34 cellular contexts compared by ENCODE assay signal in the genomic region with DNA sequence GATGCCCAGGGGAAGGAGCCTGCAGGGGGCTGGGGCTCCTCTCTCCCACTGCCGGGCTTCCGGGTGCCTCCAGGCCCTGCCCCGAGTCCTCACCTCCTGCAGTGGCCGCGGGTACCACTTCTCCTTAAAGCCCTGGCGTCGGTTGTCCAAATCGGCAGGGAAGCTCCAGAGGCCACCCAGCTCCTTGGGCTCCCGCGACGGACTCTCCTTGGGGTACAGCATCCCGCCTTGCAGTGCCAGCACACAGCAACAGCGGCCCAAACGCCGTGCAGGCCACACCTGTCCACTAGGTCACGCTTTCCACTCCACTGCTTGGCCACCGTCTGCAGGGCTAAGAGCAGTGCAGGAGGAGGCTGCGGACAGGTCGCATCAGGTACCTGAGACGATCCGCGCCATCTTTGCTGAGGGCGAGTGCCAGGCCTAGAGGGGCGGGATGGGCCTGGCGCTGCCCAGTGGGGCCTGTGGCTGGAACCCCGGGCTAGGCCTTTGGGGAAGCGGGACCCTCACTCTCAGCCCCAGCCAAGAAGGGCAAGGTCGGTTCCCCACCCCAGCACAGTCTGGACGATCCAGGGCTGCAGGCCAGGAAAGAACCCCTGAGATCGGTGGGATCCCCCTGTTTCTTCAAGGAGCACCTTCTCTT. TPM values are rescaled to one million over a fixed set of nuclear protein-coding genes. Genes with fewer than 3 reads are reported as not detected.
"Had no signal": no experiment of that assay in that cellular context is flagged by ENCODE, and none has a peak within 500 bp of the region (broad histone marks: within the 10 kb centered on the region; RNA-seq: fewer than 3 reads in every experiment).

No MANE protein-coding gene starts in this region.

- H3K27ac ChIP-seq: brain microvascular endothelial cell, Peyer's patch, RWPE1, VCaP had no signal

- H3K36me3 ChIP-seq: brain microvascular endothelial cell, MG63, Peyer's patch had no signal

- ATAC-seq: activated CD8-positive, alpha-beta T cell treated with anti-CD3 and anti-CD28 coated beads for 36 hours; activated T-cell treated with anti-CD3 and anti-CD28 coated beads, Interleukin-2, amount 50 U/mL, for 72 hours; activated T-helper 17 cell treated with anti-CD3 and anti-CD28 coated beads, Interleukin-2, amount 50 U/mL, for 72 hours; PC-3 had no signal

- H3K9me3 ChIP-seq: MG63 had no signal

- H3K4me1 ChIP-seq: Peyer's patch had no signal

- DNase-seq: activated CD4-positive, alpha-beta T cell treated with anti-CD3 and anti-CD28 coated beads, Interleukin-2, amount 10 ng/mL, durations not matched to agents 24 days and 14 days; activated CD4-positive, alpha-beta T cell treated with anti-CD3 and anti-CD28 coated beads, Interleukin-2, amount 50 U/mL, for 4 hours; activated CD8-positive, alpha-beta T cell treated with anti-CD3 and anti-CD28 coated beads for 36 hours; activated effector memory CD4-positive, alpha-beta T cell treated with anti-CD3 and anti-CD28 coated beads, Interleukin-2, amount 50 U/mL, for 16 hours; activated naive CD4-positive, alpha-beta T cell; activated naive CD4-positive, alpha-beta T cell treated with anti-CD3 and anti-CD28 coated beads, Interleukin-2, amount 50 U/mL, for 16 hours; activated naive CD8-positive, alpha-beta T cell treated with anti-CD3 and anti-CD28 coated beads for 36 hours; activated T-cell treated with anti-CD3 and anti-CD28 coated beads, Interleukin-2, amount 50 U/mL, for 1 hour; activated T-cell treated with anti-CD3 and anti-CD28 coated beads, Interleukin-2, amount 50 U/mL, for 72 hours; amniotic stem cell; brain microvascular endothelial cell; Kasumi-1; KG1; MG63; NCI-H1048; NCI-H1105 treated with DMSO at 0.1 percent for 48 hours; NCI-H1436; NCI-H1694; NCI-H1930; NCI-H345; NCI-H524 treated with DMSO at 0.1 percent for 48 hours; PC-3; Peyer's patch; Right ventricle myocardium superior; SW 1271; T-helper 1 cell; T-helper 2 cell; T-helper 9 cell had no signal

- H3K27me3 ChIP-seq: brain microvascular endothelial cell, MG63, Peyer's patch had no signal

- H3K4me3 ChIP-seq: MG63, Peyer's patch had no signal

RNA-seq across cellular contexts. Expression of gene ZNF479, which starts 47.7 kb away (rescaled TPM):
- total RNA-seq: activated CD4-positive, alpha-beta T cell treated with anti-CD3 and anti-CD28 coated beads, Interleukin-2, amount 10 ng/mL, durations not matched to agents 24 days and 14 days; activated CD8-positive, alpha-beta memory T cell treated with anti-CD3 and anti-CD28 coated beads for 36 hours; activated CD8-positive, alpha-beta T cell treated with anti-CD3 and anti-CD28 coated beads for 36 hours; activated naive CD8-positive, alpha-beta T cell treated with anti-CD3 and anti-CD28 coated beads for 36 hours; activated T-cell treated with anti-CD3 and anti-CD28 coated beads, Interleukin-2, amount 50 U/mL, for 72 hours; activated T-helper 17 cell treated with anti-CD3 and anti-CD28 coated beads, Interleukin-2, amount 50 U/mL, for 72 hours; aorta; NCI-H460; PC-3; Peyer's patch; Right ventricle myocardium superior had no signal
- polyA plus RNA-seq: aorta had no signal
